1 cellular context compared by ENCODE assay signal in the genomic region with DNA sequence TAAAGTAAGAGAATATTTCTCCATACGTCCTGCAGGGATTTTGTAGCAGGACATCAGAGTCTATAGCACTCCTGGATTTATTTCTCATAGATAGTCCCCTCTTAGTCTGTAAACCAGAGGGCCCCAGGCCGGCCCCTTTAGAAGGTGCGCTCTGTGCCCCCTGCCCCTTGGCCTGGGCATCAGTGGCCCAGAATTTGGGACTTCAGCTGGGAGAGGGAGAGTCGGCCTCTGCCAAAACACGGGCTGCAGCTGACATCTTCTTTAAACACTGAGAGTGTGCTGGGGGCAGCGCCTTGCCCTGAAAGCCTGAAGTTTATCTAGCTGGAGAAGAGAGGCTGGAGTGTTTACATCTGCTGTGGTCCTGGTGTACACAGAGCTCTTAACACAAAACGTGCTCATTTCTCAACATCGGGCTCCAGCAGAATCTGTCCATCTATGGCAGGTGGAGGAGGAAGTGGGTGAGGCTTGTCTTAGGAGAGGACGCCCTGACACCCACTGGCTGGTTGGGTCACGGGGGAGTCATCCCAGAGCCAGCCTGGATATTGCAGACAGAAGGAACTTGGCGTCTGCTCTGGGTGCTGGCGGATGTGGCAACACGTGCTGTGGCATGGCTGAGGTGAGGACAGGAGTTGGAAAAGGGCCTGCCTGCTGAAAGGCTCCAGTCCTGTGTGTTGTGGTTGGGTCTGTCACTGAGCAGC.
A peak's percentile ranks its signal among the peaks of the same experiment; 100 is the strongest.
TF ChIP-seq lines count a peak whose summit lies in the region.

No MANE protein-coding gene starts in this region.

TF ChIP-seq in K562, 482 proteins besides CTCF, POLR2A, EP300 and RAD21 (continues in another document):
- no peak for TF ChIP-seq EGR1 (conservative IDR thresholded peaks at IDR 0.05)
- TF ChIP-seq BHLHE40 (IDR thresholded peaks at IDR 0.05; ENCODE audit: low read length): peak; percentile 42; the same call in 1 of the 2 replicates
- TF ChIP-seq, protein P1, sequence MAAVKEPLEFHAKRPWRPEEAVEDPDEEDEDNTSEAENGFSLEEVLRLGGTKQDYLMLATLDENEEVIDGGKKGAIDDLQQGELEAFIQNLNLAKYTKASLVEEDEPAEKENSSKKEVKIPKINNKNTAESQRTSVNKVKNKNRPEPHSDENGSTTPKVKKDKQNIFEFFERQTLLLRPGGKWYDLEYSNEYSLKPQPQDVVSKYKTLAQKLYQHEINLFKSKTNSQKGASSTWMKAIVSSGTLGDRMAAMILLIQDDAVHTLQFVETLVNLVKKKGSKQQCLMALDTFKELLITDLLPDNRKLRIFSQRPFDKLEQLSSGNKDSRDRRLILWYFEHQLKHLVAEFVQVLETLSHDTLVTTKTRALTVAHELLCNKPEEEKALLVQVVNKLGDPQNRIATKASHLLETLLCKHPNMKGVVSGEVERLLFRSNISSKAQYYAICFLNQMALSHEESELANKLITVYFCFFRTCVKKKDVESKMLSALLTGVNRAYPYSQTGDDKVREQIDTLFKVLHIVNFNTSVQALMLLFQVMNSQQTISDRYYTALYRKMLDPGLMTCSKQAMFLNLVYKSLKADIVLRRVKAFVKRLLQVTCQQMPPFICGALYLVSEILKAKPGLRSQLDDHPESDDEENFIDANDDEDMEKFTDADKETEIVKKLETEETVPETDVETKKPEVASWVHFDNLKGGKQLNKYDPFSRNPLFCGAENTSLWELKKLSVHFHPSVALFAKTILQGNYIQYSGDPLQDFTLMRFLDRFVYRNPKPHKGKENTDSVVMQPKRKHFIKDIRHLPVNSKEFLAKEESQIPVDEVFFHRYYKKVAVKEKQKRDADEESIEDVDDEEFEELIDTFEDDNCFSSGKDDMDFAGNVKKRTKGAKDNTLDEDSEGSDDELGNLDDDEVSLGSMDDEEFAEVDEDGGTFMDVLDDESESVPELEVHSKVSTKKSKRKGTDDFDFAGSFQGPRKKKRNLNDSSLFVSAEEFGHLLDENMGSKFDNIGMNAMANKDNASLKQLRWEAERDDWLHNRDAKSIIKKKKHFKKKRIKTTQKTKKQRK (IDR thresholded peaks at IDR 0.05; ENCODE audit: borderline replicate concordance, low read depth, low read length): no peak
- TF ChIP-seq NELFE (IDR thresholded peaks at IDR 0.05; ENCODE audit: insufficient read depth, insufficient read length): no peak
- no peak for TF ChIP-seq PTBP1 (IDR thresholded peaks at IDR 0.05; ENCODE audit: low read depth, low read length)
- TF ChIP-seq KDM2B (CRISPR knock-in tag; IDR thresholded peaks at IDR 0.05): no peak
- TF ChIP-seq HNRNPUL1 (IDR thresholded peaks at IDR 0.05; ENCODE audit: low read length): no peak
- TF ChIP-seq TGIF2 (CRISPR knock-in tag; IDR thresholded peaks at IDR 0.05): no peak
- TF ChIP-seq POLR2AphosphoS2 (IDR thresholded peaks at IDR 0.05; ENCODE audit: low read length): no peak
- no peak for TF ChIP-seq TCF3 (CRISPR knock-in tag; IDR thresholded peaks at IDR 0.05)
- no peak for TF ChIP-seq RBM15 (IDR thresholded peaks at IDR 0.05; ENCODE audit: insufficient read depth, low read length)
- TF ChIP-seq HDAC1 (IDR thresholded peaks at IDR 0.05): no peak
- TF ChIP-seq ZNF184 (CRISPR knock-in tag; IDR thresholded peaks at IDR 0.05): 0 out of 2 replicates have a peak, but pooled peaks have one; percentile 6
- no peak for TF ChIP-seq ZNF280A (IDR thresholded peaks at IDR 0.05; ENCODE audit: low read depth, partially characterized antibody)
- no peak for TF ChIP-seq RREB1 (CRISPR knock-in tag; IDR thresholded peaks at IDR 0.05)
- peak in 1 of 2 experiments; percentile 15; a peak in 1 of 4 replicates for TF ChIP-seq SRF (CRISPR knock-in tag; IDR thresholded peaks at IDR 0.05)
- TF ChIP-seq FOXK1 (CRISPR knock-in tag; IDR thresholded peaks at IDR 0.05; ENCODE audit: borderline replicate concordance): no peak
- no peak for TF ChIP-seq ZNF431 (CRISPR knock-in tag; IDR thresholded peaks at IDR 0.05)
- no peak for TF ChIP-seq RBM22 (IDR thresholded peaks at IDR 0.05; ENCODE audit: low read depth, low read length, poor library complexity, severe bottlenecking)
- no peak for TF ChIP-seq GTF3C2 (IDR thresholded peaks at IDR 0.05; ENCODE audit: borderline replicate concordance, extremely low read depth, insufficient read length)
- TF ChIP-seq U2AF1 (optimal IDR thresholded peaks at IDR 0.05; ENCODE audit: low read depth, low read length): no peak
- no peak for TF ChIP-seq CREB1 (IDR thresholded peaks at IDR 0.05)
- no peak for TF ChIP-seq CREB1 (CRISPR knock-in tag; IDR thresholded peaks at IDR 0.05)
- TF ChIP-seq, protein P2, sequence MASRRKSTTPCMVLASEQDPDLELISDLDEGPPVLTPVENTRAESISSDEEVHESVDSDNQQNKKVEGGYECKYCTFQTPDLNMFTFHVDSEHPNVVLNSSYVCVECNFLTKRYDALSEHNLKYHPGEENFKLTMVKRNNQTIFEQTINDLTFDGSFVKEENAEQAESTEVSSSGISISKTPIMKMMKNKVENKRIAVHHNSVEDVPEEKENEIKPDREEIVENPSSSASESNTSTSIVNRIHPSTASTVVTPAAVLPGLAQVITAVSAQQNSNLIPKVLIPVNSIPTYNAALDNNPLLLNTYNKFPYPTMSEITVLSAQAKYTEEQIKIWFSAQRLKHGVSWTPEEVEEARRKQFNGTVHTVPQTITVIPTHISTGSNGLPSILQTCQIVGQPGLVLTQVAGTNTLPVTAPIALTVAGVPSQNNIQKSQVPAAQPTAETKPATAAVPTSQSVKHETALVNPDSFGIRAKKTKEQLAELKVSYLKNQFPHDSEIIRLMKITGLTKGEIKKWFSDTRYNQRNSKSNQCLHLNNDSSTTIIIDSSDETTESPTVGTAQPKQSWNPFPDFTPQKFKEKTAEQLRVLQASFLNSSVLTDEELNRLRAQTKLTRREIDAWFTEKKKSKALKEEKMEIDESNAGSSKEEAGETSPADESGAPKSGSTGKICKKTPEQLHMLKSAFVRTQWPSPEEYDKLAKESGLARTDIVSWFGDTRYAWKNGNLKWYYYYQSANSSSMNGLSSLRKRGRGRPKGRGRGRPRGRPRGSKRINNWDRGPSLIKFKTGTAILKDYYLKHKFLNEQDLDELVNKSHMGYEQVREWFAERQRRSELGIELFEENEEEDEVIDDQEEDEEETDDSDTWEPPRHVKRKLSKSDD (conservative IDR thresholded peaks at IDR 0.05; ENCODE audit: low read length): no peak
- no peak for TF ChIP-seq PRMT5 (CRISPR knock-in tag; IDR thresholded peaks at IDR 0.05)
- TF ChIP-seq, protein P3, sequence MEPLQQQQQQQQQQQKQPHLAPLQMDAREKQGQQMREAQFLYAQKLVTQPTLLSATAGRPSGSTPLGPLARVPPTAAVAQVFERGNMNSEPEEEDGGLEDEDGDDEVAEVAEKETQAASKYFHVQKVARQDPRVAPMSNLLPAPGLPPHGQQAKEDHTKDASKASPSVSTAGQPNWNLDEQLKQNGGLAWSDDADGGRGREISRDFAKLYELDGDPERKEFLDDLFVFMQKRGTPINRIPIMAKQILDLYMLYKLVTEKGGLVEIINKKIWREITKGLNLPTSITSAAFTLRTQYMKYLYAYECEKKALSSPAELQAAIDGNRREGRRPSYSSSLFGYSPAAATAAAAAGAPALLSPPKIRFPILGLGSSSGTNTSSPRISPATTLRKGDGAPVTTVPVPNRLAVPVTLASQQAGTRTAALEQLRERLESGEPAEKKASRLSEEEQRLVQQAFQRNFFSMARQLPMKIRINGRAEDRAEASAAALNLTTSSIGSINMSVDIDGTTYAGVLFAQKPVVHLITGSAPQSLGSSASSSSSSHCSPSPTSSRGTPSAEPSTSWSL (CRISPR knock-in tag; IDR thresholded peaks at IDR 0.05; ENCODE audit: borderline replicate concordance): no peak
- TF ChIP-seq SPI1 (IDR thresholded peaks at IDR 0.05; ENCODE audit: borderline replicate concordance, low read depth, low read length): peak; percentile 71; the same call in 1 of the 2 replicates
- no peak for TF ChIP-seq E2F4 (CRISPR knock-in tag; IDR thresholded peaks at IDR 0.05; ENCODE audit: low read depth)
- no peak for TF ChIP-seq DPF2 (IDR thresholded peaks at IDR 0.05)
- TF ChIP-seq, protein P4, sequence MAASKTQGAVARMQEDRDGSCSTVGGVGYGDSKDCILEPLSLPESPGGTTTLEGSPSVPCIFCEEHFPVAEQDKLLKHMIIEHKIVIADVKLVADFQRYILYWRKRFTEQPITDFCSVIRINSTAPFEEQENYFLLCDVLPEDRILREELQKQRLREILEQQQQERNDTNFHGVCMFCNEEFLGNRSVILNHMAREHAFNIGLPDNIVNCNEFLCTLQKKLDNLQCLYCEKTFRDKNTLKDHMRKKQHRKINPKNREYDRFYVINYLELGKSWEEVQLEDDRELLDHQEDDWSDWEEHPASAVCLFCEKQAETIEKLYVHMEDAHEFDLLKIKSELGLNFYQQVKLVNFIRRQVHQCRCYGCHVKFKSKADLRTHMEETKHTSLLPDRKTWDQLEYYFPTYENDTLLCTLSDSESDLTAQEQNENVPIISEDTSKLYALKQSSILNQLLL (CRISPR knock-in tag; IDR thresholded peaks at IDR 0.05; ENCODE audit: borderline replicate concordance): no peak
- no peak for TF ChIP-seq E2F1 (CRISPR knock-in tag; IDR thresholded peaks at IDR 0.05)
